1 cellular context compared by ENCODE assay signal in the genomic region with DNA sequence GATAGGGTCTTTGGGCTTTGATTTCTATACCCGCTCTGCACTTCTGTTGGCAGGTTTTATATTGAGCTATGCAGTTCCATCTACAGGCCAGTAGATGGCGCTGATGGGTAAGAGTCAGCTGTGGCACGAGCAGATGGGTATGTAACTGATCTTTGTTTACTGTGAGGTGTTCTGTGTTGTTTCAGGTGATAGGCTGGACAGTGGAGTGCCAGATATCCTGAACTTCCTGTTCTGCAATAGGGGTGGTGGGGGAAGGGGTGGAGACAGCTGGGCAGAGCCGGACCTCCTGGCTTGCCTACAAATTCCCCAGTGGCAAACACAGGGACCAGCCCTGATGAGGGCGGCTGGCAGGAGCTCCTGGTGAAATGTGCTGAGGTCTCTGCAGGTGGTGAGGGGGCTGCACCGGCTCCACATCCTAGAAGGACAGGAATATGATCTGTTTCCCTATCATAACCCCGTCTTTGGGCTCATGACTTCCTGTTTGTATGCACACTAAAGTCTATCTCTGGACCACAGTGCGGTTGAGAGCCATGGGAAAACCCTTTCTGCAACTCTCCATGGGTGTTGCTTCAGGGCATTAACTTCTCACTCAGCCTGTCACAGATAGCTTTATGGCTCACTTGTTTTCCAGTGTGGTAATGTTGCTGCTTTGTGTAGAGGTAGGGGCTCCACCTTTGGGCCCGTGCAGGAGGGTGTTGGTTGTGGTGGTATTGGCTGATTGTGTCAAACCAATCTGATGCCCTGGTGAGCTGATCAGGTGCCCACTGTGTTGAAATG.
TF ChIP-seq lines count a peak whose summit lies in the region.

No MANE protein-coding gene starts in this region.

TF ChIP-seq in HCT116, 20 proteins besides CTCF, POLR2A, EP300 and RAD21 (continued from another document):
- TF ChIP-seq, protein P1, sequence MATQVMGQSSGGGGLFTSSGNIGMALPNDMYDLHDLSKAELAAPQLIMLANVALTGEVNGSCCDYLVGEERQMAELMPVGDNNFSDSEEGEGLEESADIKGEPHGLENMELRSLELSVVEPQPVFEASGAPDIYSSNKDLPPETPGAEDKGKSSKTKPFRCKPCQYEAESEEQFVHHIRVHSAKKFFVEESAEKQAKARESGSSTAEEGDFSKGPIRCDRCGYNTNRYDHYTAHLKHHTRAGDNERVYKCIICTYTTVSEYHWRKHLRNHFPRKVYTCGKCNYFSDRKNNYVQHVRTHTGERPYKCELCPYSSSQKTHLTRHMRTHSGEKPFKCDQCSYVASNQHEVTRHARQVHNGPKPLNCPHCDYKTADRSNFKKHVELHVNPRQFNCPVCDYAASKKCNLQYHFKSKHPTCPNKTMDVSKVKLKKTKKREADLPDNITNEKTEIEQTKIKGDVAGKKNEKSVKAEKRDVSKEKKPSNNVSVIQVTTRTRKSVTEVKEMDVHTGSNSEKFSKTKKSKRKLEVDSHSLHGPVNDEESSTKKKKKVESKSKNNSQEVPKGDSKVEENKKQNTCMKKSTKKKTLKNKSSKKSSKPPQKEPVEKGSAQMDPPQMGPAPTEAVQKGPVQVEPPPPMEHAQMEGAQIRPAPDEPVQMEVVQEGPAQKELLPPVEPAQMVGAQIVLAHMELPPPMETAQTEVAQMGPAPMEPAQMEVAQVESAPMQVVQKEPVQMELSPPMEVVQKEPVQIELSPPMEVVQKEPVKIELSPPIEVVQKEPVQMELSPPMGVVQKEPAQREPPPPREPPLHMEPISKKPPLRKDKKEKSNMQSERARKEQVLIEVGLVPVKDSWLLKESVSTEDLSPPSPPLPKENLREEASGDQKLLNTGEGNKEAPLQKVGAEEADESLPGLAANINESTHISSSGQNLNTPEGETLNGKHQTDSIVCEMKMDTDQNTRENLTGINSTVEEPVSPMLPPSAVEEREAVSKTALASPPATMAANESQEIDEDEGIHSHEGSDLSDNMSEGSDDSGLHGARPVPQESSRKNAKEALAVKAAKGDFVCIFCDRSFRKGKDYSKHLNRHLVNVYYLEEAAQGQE (IDR thresholded peaks at IDR 0.05; ENCODE audit: low read depth): no peak
- no peak for TF ChIP-seq FOSL1 (IDR thresholded peaks at IDR 0.05; ENCODE audit: low read depth)
- no peak for TF ChIP-seq MAX (IDR thresholded peaks at IDR 0.05)
- TF ChIP-seq YY1 (IDR thresholded peaks at IDR 0.05; ENCODE audit: extremely low read depth, insufficient replicate concordance, low read depth, low read length): no peak
- TF ChIP-seq SIN3A (IDR thresholded peaks at IDR 0.05; ENCODE audit: low read depth): no peak
- TF ChIP-seq SP1 (IDR thresholded peaks at IDR 0.05; ENCODE audit: low read depth): no peak
- TF ChIP-seq, protein P2, sequence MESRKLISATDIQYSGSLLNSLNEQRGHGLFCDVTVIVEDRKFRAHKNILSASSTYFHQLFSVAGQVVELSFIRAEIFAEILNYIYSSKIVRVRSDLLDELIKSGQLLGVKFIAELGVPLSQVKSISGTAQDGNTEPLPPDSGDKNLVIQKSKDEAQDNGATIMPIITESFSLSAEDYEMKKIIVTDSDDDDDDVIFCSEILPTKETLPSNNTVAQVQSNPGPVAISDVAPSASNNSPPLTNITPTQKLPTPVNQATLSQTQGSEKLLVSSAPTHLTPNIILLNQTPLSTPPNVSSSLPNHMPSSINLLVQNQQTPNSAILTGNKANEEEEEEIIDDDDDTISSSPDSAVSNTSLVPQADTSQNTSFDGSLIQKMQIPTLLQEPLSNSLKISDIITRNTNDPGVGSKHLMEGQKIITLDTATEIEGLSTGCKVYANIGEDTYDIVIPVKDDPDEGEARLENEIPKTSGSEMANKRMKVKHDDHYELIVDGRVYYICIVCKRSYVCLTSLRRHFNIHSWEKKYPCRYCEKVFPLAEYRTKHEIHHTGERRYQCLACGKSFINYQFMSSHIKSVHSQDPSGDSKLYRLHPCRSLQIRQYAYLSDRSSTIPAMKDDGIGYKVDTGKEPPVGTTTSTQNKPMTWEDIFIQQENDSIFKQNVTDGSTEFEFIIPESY (IDR thresholded peaks at IDR 0.05; ENCODE audit: extremely low read depth, insufficient replicate concordance, low read length): no peak
- TF ChIP-seq EZH2 (IDR thresholded peaks at IDR 0.05): no peak
- no peak for TF ChIP-seq ELF1 (IDR thresholded peaks at IDR 0.05; ENCODE audit: borderline replicate concordance, low read depth)
- TF ChIP-seq POLR2AphosphoS5 (IDR thresholded peaks at IDR 0.05; ENCODE audit: low read depth, low read length): no peak
- no peak for TF ChIP-seq EGR1 (IDR thresholded peaks at IDR 0.05; ENCODE audit: low read depth)
- TF ChIP-seq ZFX (IDR thresholded peaks at IDR 0.05): no peak
- TF ChIP-seq CBX3 (IDR thresholded peaks at IDR 0.05; ENCODE audit: low read depth): no peak
- TF ChIP-seq ZNF274 (IDR thresholded peaks at IDR 0.05; ENCODE audit: low read depth, low read length): no peak
- no peak for TF ChIP-seq SRF (IDR thresholded peaks at IDR 0.05; ENCODE audit: low read depth)
- TF ChIP-seq CEBPB (IDR thresholded peaks at IDR 0.05; ENCODE audit: low read depth): no peak
TF ChIP-seq in HCT116: peak in this region for 0.
